In genomic region chrX:46400530-46400929, GRCh38 we compare ENCODE assay signal across 19 cellular contexts.
DNase-seq lines count a peak whose midpoint lies in the region; ATAC-seq, FAIRE-seq and TF ChIP-seq lines count a peak whose summit lies in the region.
"Had no signal": no experiment of that assay in that cellular context is flagged by ENCODE, and none has a peak within 500 bp of the region (broad histone marks: within the 10 kb centered on the region; RNA-seq: fewer than 3 reads in every experiment).

No MANE protein-coding gene starts in this region.

- TF ChIP-seq CTCF in liver (IDR thresholded peaks at IDR 0.05; ENCODE audit: low read depth, low read length, missing input control) (no peak), HepG2 (CRISPR knock-in tag; IDR thresholded peaks at IDR 0.05) (no peak), right lobe of liver (IDR thresholded peaks at IDR 0.05) (no peak), prostate gland (IDR thresholded peaks at IDR 0.05) (no peak)

- no peak for TF ChIP-seq EP300 in HepG2 (IDR thresholded peaks at IDR 0.05; ENCODE audit: low read depth in 2 of 2, low read length in 2 of 2)
- TF ChIP-seq EP300 in HepG2 (CRISPR knock-in tag; IDR thresholded peaks at IDR 0.05; ENCODE audit: borderline replicate concordance) = no peak

- ATAC-seq in HepG2 (no peak), right lobe of liver (peak in 3 of 4 donors; percentile 38 to 84 (median 72))
- ATAC-seq: GM12878 had no signal

- H3K9ac ChIP-seq in liver (ENCODE audit: low read depth in 1 of 2, low read length in 2 of 2) (no peak overlapping the region), HepG2 (ENCODE audit: insufficient read depth, low read depth, low read length) (no peak overlapping the region)
- H3K9ac ChIP-seq: GM23248 had no signal

- H3K4me1 ChIP-seq in liver (ENCODE audit: control insufficient read depth in 4 of 4, insufficient read depth in 4 of 4, low read length in 3 of 4) (peaks cover 0 to 6% (median 3%) of the 10 kb centered on the region in 4 donors), HepG2 (ENCODE audit: insufficient read depth, low read length) (peaks cover 8% of the 10 kb centered on the region), right lobe of liver (no peaks in the 10 kb centered on the region), prostate gland (replicated peaks) (no peaks in the 10 kb centered on the region)

- intact Hi-C loops in HepG2 (cut with micrococcal nuclease; ENCODE audit: unreplicated experiment) (loop anchor here (10.0 kb wide), 1 partner anchor 886 kb away; no protein-coding TSS in a partner anchor), right lobe of liver (cut with DNase I) (no loop called here), prostate gland (cut with DNase I) (loop anchor here (10.0 kb wide), 1 partner anchor 1076 kb away; no protein-coding TSS in a partner anchor)

- CTCF ChIA-PET in HepG2 (lab: Yijun Ruan, JAX; ENCODE audit: low intra/inter-chr PET ratio, low total read pairs) = no interaction called here

- H3K36me3 ChIP-seq in liver (ENCODE audit: control insufficient read depth in 4 of 4, insufficient read depth in 3 of 4, low read depth in 1 of 4, low read length in 3 of 4) (no peaks in the 10 kb centered on the region), HepG2 (replicated peaks in 1 of 2; ENCODE audit: control insufficient read depth in 1 of 2, insufficient read depth in 2 of 2, low read length in 2 of 2) (no peaks in the 10 kb centered on the region), right lobe of liver (no peaks in the 10 kb centered on the region), prostate gland (no peaks in the 10 kb centered on the region)

- no peak for DNase-seq in HepG2 (ENCODE audit: low spot score)
- DNase-seq in epithelial cell of prostate (ENCODE audit: low read depth, low spot score) = no peak
- no peak for DNase-seq in right lobe of liver
- no peak for DNase-seq in nucleus accumbens (lab: John Stamatoyannopoulos, UW)
- DNase-seq in prostate gland (ENCODE audit: low spot score) = no peak
- DNase-seq: C1 segment of cervical spinal cord; Calu3; CD4-positive, alpha-beta memory T cell; COR-L47; DMS79; EL; GDM1; H7; HCEC 1CT had no signal

- in situ Hi-C loops in HepG2 (cut with HindIII; ENCODE audit: extremely low pct_ligation_motif_present, low pct_unique_long_range_greater_than_20kb) = no loop called here

- TF ChIP-seq RAD21 in liver (IDR thresholded peaks at IDR 0.05) = no peak
- no peak for TF ChIP-seq RAD21 in HepG2 (CRISPR knock-in tag; IDR thresholded peaks at IDR 0.05)

- no peaks in the 10 kb centered on the region for H4K20me1 ChIP-seq in HepG2 (ENCODE audit: insufficient read depth, low read length)

- no peaks in the 10 kb centered on the region for H3K79me2 ChIP-seq in HepG2 (ENCODE audit: insufficient read depth, low read length)

- no peaks in the 10 kb centered on the region for H3K27me3 ChIP-seq in liver (ENCODE audit: control insufficient read depth in 4 of 4, insufficient read depth in 4 of 4, low read length in 3 of 4)
- H3K27me3 ChIP-seq in HepG2 (ENCODE audit: control insufficient read depth in 1 of 2, insufficient read depth in 2 of 2, low read length in 2 of 2) = no peaks in the 10 kb centered on the region; a peak in 1 of 5 replicates
- no peaks in the 10 kb centered on the region for H3K27me3 ChIP-seq in right lobe of liver
- H3K27me3 ChIP-seq in prostate gland (replicated peaks; ENCODE audit: insufficient read depth) = no peaks in the 10 kb centered on the region

- H3K9me3 ChIP-seq in liver (ENCODE audit: control insufficient read depth in 4 of 4, low read length in 3 of 4) (no peaks in the 10 kb centered on the region), HepG2 (ENCODE audit: low read length) (no peaks in the 10 kb centered on the region), right lobe of liver (no peaks in the 10 kb centered on the region), prostate gland (no peaks in the 10 kb centered on the region)

- 100% methylated on average over 1 of the region's 1 CpG for WGBS in liver
- 43% methylated on average over 1 of the region's 1 CpG for WGBS in HepG2 (ENCODE audit: low lambda C conversion rate)
- WGBS in right lobe of liver (ENCODE audit: insufficient coverage, low coverage, low lambda C conversion rate, missing lambda C conversion rate) = no CpG with 5 or more reads among the region's 1 CpG
- 83% methylated on average over 1 of the region's 1 CpG for WGBS in prostate gland

- H3K4me2 ChIP-seq in HepG2 (ENCODE audit: low read depth, low read length) = no peak overlapping the region

- POLR2A ChIA-PET in HepG2 (lab: Yijun Ruan, JAX) = interaction anchor here (1.0 kb wide), 1 partner anchor 14 kb away, joined by 3 read pairs; no protein-coding TSS in a partner anchor

- no peak for TF ChIP-seq POLR2A in HepG2 (IDR thresholded peaks at IDR 0.05; ENCODE audit: insufficient read depth in 1 of 2, low read depth in 2 of 2, low read length in 2 of 2)
- no peak for TF ChIP-seq POLR2A in right lobe of liver (IDR thresholded peaks at IDR 0.05)
- no peak for TF ChIP-seq POLR2A in prostate gland (IDR thresholded peaks at IDR 0.05)

- FAIRE-seq in HepG2 (lab: Jason Lieb, UNC) = no peak
- FAIRE-seq: GM12878, GM19239, H1 had no signal

- no peak overlapping the region for H3K27ac ChIP-seq in liver (ENCODE audit: low read depth in 1 of 2, low read length in 2 of 2)
- no peak overlapping the region for H3K27ac ChIP-seq in HepG2 (ENCODE audit: extremely low read length, insufficient read depth, low read length)
- H3K27ac ChIP-seq in epithelial cell of prostate = peak overlapping the region; percentile 4
- no peak overlapping the region for H3K27ac ChIP-seq in right lobe of liver
- H3K27ac ChIP-seq in prostate gland = no peak overlapping the region
- H3K27ac ChIP-seq: GM23248 had no signal

- no peak overlapping the region for H3K4me3 ChIP-seq in liver (ENCODE audit: low read depth in 1 of 3, low read length in 3 of 3)
- no peak overlapping the region for H3K4me3 ChIP-seq in HepG2 (replicated peaks in 1 of 3; ENCODE audit: insufficient read depth in 1 of 3, low read depth in 2 of 3, low read length in 3 of 3)
- no peak overlapping the region for H3K4me3 ChIP-seq in right lobe of liver
- no peak overlapping the region for H3K4me3 ChIP-seq in prostate gland
- H3K4me3 ChIP-seq: GM12878, GM23248 had no signal

- no peak overlapping the region for H2AFZ ChIP-seq in HepG2 (ENCODE audit: low read length)
- H2AFZ ChIP-seq: GM23248 had no signal

- no TSS peak for BruUV-seq in HepG2 (replicated peaks; lab: Mats Ljungman, UMichigan)

TF ChIP-seq in liver, 16 proteins besides CTCF, POLR2A, EP300 and RAD21:
- TF ChIP-seq SP1 (IDR thresholded peaks at IDR 0.05) = peak; percentile 22
- TF ChIP-seq NR2F2 (IDR thresholded peaks at IDR 0.05) = no peak

TF ChIP-seq in HepG2, 621 proteins besides CTCF, POLR2A, EP300 and RAD21:
- TF ChIP-seq ARNTL (CRISPR knock-in tag; IDR thresholded peaks at IDR 0.05) (no peak), ZNF335 (CRISPR knock-in tag; IDR thresholded peaks at IDR 0.05) (no peak), NCOA1 (CRISPR knock-in tag; IDR thresholded peaks at IDR 0.05) (no peak), ZNF451 (CRISPR knock-in tag; IDR thresholded peaks at IDR 0.05) (no peak), BCL6 (CRISPR knock-in tag; IDR thresholded peaks at IDR 0.05) (no peak), ARNT2 (CRISPR knock-in tag; IDR thresholded peaks at IDR 0.05; ENCODE audit: low read depth) (no peak)

Comparison
In these comparisons a context has a peak if more than half of its experiments do, and no peak if none do; other contexts are left out.
1. intact Hi-C loops: an anchor here in HepG2 (10.0 kb wide) and prostate gland (10.0 kb wide); none called in right lobe of liver.